In genomic region chr4:154984148-154984547, GRCh38 we compare ENCODE assay signal across 12 cellular contexts.
DNase-seq lines count a peak whose midpoint lies in the region; ATAC-seq and TF ChIP-seq lines count a peak whose summit lies in the region.
"Had no signal": no experiment of that assay in that cellular context is flagged by ENCODE, and none has a peak within 500 bp of the region (broad histone marks: within the 10 kb centered on the region; RNA-seq: fewer than 3 reads in every experiment).

No MANE protein-coding gene starts in this region.

- ATAC-seq in GM18502 (IDR thresholded peaks at IDR 0.05; ENCODE audit: poor library complexity, unreplicated experiment) (peak; percentile 99), GM19468 (IDR thresholded peaks at IDR 0.05; ENCODE audit: extremely low read depth, unreplicated experiment) (peak; percentile 63), HG02970 (IDR thresholded peaks at IDR 0.05; ENCODE audit: low FRiP score, unreplicated experiment) (peak; percentile 66), HG03575 (IDR thresholded peaks at IDR 0.05; ENCODE audit: extremely low read depth, insufficient number of reproducible peaks, low FRiP score, unreplicated experiment) (peak; percentile 96), natural killer cell (no peak)
- ATAC-seq in stimulated activated naive CD8-positive, alpha-beta T cell treated with anti-CD3 and anti-CD28 coated beads, Interleukin-15, amount 100 ng/mL, for 72 hours: no peak
- ATAC-seq: activated CD8-positive, alpha-beta T cell treated with anti-CD3 and anti-CD28 coated beads for 36 hours had no signal

- peaks cover 0 to 5% of the 10 kb centered on the region in 2 donors for H3K9me3 Mint-ChIP-seq in stimulated activated naive CD8-positive, alpha-beta T cell treated with anti-CD3 and anti-CD28 coated beads, Interleukin-15, amount 100 ng/mL, for 72 hours
- peaks cover 2% of the 10 kb centered on the region in 2 donors for H3K9me3 Mint-ChIP-seq in natural killer cell
- H3K9me3 Mint-ChIP-seq: activated CD8-positive, alpha-beta T cell treated with anti-CD3 and anti-CD28 coated beads for 36 hours had no signal

- H3K36me3 Mint-ChIP-seq in natural killer cell: no peaks in the 10 kb centered on the region

- H3K4me1 Mint-ChIP-seq in stimulated activated naive CD8-positive, alpha-beta T cell treated with anti-CD3 and anti-CD28 coated beads, Interleukin-15, amount 100 ng/mL, for 72 hours: no peaks in the 10 kb centered on the region
- no peaks in the 10 kb centered on the region for H3K4me1 Mint-ChIP-seq in natural killer cell

- no peak for TF ChIP-seq CTCF in natural killer cell (IDR thresholded peaks at IDR 0.05)

- intact Hi-C loops in natural killer cell (cut with micrococcal nuclease): loop anchor here (5.0 kb wide), 1 partner anchor 803 kb away; no protein-coding TSS in a partner anchor

- H3K27me3 Mint-ChIP-seq in stimulated activated naive CD8-positive, alpha-beta T cell treated with anti-CD3 and anti-CD28 coated beads, Interleukin-15, amount 100 ng/mL, for 72 hours: peaks cover 15% of the 10 kb centered on the region
- no peaks in the 10 kb centered on the region for H3K27me3 Mint-ChIP-seq in natural killer cell (ENCODE audit: low read depth in 2 of 2)
- H3K27me3 Mint-ChIP-seq: activated CD8-positive, alpha-beta T cell treated with anti-CD3 and anti-CD28 coated beads for 36 hours had no signal

- H3K27ac Mint-ChIP-seq in stimulated activated naive CD8-positive, alpha-beta T cell treated with anti-CD3 and anti-CD28 coated beads, Interleukin-15, amount 100 ng/mL, for 72 hours: no peak overlapping the region
- no peak overlapping the region for H3K27ac Mint-ChIP-seq in natural killer cell
- H3K27ac Mint-ChIP-seq: activated CD8-positive, alpha-beta T cell treated with anti-CD3 and anti-CD28 coated beads for 36 hours had no signal

- DNase-seq in stimulated activated naive CD8-positive, alpha-beta T cell treated with anti-CD3 and anti-CD28 coated beads, Interleukin-15, amount 100 ng/mL, for 72 hours: no peak
- DNase-seq in NCI-H526 (lab: John Stamatoyannopoulos, UW) (no peak), natural killer cell (no peak), mucosa of gallbladder (ENCODE audit: low spot score) (no peak)
- DNase-seq: activated CD8-positive, alpha-beta T cell treated with anti-CD3 and anti-CD28 coated beads for 36 hours; mammary epithelial cell; NCI-H69; transverse colon had no signal

- no peak overlapping the region for H3K4me3 Mint-ChIP-seq in stimulated activated naive CD8-positive, alpha-beta T cell treated with anti-CD3 and anti-CD28 coated beads, Interleukin-15, amount 100 ng/mL, for 72 hours
- no peak overlapping the region for H3K4me3 Mint-ChIP-seq in natural killer cell
- H3K4me3 Mint-ChIP-seq: activated CD8-positive, alpha-beta T cell treated with anti-CD3 and anti-CD28 coated beads for 36 hours had no signal

Comparison
In these comparisons a context has a peak if more than half of its experiments do, and no peak if none do; other contexts are left out.
1. ATAC-seq: peak in GM18502 (single experiment), GM19468 (single experiment), HG02970 (single experiment) and HG03575 (single experiment); none in stimulated activated naive CD8-positive, alpha-beta T cell treated with anti-CD3 and anti-CD28 coated beads, Interleukin-15, amount 100 ng/mL, for 72 hours (single experiment) and natural killer cell (0 of 3).